13 cellular contexts compared by ENCODE assay signal in the genomic region with DNA sequence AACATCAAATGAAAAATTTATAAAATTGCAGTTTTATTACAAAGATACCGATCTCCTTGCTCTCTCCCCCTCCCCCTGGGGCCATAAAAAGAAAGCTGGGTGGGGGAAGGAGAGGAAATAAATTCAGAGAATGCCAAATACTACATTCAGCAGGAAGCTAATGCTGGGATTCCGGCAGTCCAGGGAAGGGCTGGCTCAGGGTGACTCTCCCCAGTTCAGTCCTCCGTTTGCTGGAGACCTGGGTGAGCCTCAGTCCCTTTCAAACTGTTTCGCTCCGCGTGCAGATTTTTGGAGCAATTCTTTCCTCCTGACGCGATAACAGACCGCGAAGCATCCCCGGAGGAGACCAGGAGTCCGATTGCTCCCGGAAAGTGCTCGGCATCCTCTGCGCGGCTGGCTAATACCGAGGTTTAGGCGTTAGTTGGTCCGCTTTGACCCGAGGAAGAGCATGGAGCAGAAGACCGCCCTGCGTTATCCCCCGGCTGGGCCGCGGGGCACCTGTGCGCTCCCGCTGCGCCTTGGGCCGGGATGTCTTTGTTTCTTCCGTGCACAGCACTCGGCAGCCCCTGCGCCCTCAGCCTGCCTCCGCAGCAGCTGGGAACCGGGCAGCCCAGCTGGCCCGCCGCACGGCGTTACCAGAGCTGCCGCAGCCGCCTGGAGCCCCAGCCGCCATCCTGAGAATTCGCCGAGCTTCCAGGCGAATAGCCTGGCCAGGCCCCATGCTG. TPM values are rescaled to one million over a fixed set of nuclear protein-coding genes. Genes with fewer than 3 reads are reported as not detected.
DNase-seq lines count a peak whose midpoint lies in the region; ATAC-seq and TF ChIP-seq lines count a peak whose summit lies in the region.
"Had no signal": no experiment of that assay in that cellular context is flagged by ENCODE, and none has a peak within 500 bp of the region (broad histone marks: within the 10 kb centered on the region; RNA-seq: fewer than 3 reads in every experiment).

No MANE protein-coding gene starts in this region.

- H3K27ac ChIP-seq in sigmoid colon, result peak overlapping the region; percentile 93 to 99 (median 94)
- no peak overlapping the region for H3K27ac ChIP-seq in CD8-positive, alpha-beta memory T cell (ENCODE audit: low read depth, low read length)

- peak overlapping the region; percentile 87 for H3K4me3 Mint-ChIP-seq in MCF 10A (ENCODE audit: unreplicated experiment)
- no peak overlapping the region for H3K4me3 Mint-ChIP-seq in CD8-positive, alpha-beta memory T cell
- H3K4me3 Mint-ChIP-seq: activated T-helper 1 cell treated with anti-CD3 and anti-CD28 coated beads, Interleukin-12 subunit alpha, Interleukin-12 subunit beta, Interleukin-2, Interleukin-4 antibody, amounts not matched to agents 30 ng/mL and 10 ng/mL and 1 ng/mL, durations not matched to agents 14 hours and 24 hours and 36 hours; T-helper 2 cell treated with Interferon-gamma antibody and Interleukin-4, amounts not matched to agents 5 μg/mL and 100 μg/mL, for 36 hours had no signal

- no peak for TF ChIP-seq EP300 in sigmoid colon (IDR thresholded peaks at IDR 0.05)

- H3K27me3 Mint-ChIP-seq in MCF 10A (ENCODE audit: insufficient read depth, unreplicated experiment), result no peaks in the 10 kb centered on the region
- H3K27me3 Mint-ChIP-seq in CD8-positive, alpha-beta memory T cell, result peaks cover 32 to 48% of the 10 kb centered on the region in 2 donors

- H3K4me1 Mint-ChIP-seq in MCF 10A (ENCODE audit: insufficient read depth, unreplicated experiment), result peaks cover 38% of the 10 kb centered on the region
- peaks cover 20 to 22% (median 21%) of the 10 kb centered on the region in 3 donors for H3K4me1 Mint-ChIP-seq in CD8-positive, alpha-beta memory T cell

- no peaks in the 10 kb centered on the region for H3K9me3 ChIP-seq in sigmoid colon
- no peaks in the 10 kb centered on the region for H3K9me3 ChIP-seq in CD8-positive, alpha-beta memory T cell (ENCODE audit: low read length)

- H3K9me3 Mint-ChIP-seq in MCF 10A (ENCODE audit: unreplicated experiment), result no peaks in the 10 kb centered on the region
- H3K9me3 Mint-ChIP-seq in CD8-positive, alpha-beta memory T cell, result no peaks in the 10 kb centered on the region
- H3K9me3 Mint-ChIP-seq: activated T-helper 1 cell treated with anti-CD3 and anti-CD28 coated beads, Interleukin-12 subunit alpha, Interleukin-12 subunit beta, Interleukin-2, Interleukin-4 antibody, amounts not matched to agents 30 ng/mL and 10 ng/mL and 1 ng/mL, durations not matched to agents 14 hours and 24 hours and 36 hours; T-helper 2 cell treated with Interferon-gamma antibody and Interleukin-4, amounts not matched to agents 5 μg/mL and 100 μg/mL, for 36 hours had no signal

- no peak for TF ChIP-seq CTCF in MCF 10A (IDR thresholded peaks at IDR 0.05; ENCODE audit: unreplicated experiment)
- no peak for TF ChIP-seq CTCF in sigmoid colon (IDR thresholded peaks at IDR 0.05)
- TF ChIP-seq CTCF in GM13977 (IDR thresholded peaks at IDR 0.05; ENCODE audit: extremely low read depth, insufficient read depth, missing control alignments), result no peak

- peaks cover 48% of the 10 kb centered on the region for H3K36me3 Mint-ChIP-seq in MCF 10A (ENCODE audit: insufficient read depth, unreplicated experiment)
- H3K36me3 Mint-ChIP-seq in CD8-positive, alpha-beta memory T cell, result peaks cover 0 to 4% (median 3%) of the 10 kb centered on the region in 3 donors

- peaks cover 100% of the 10 kb centered on the region for H3K27me3 ChIP-seq in H7 (ENCODE audit: control insufficient read depth, insufficient read depth, low read length)
- H3K27me3 ChIP-seq in sigmoid colon, result no peaks in the 10 kb centered on the region
- H3K27me3 ChIP-seq in CD8-positive, alpha-beta memory T cell (ENCODE audit: insufficient read depth, low read length, poor library complexity, severe bottlenecking), result peaks cover 33% of the 10 kb centered on the region

- intact Hi-C loops in MCF 10A (cut with micrococcal nuclease), result no loop called here
- intact Hi-C loops in sigmoid colon (cut with DNase I), result no loop called here

- no peaks in the 10 kb centered on the region for H3K36me3 ChIP-seq in H7 (replicated peaks; ENCODE audit: control insufficient read depth, insufficient read depth, low read length)
- no peaks in the 10 kb centered on the region for H3K36me3 ChIP-seq in sigmoid colon
- no peaks in the 10 kb centered on the region for H3K36me3 ChIP-seq in CD8-positive, alpha-beta memory T cell (ENCODE audit: insufficient read depth, low read length)

- DNase-seq in H7, result peak; percentile 89
- DNase-seq in MCF 10A (ENCODE audit: unreplicated experiment), result peak; percentile 42
- no peak for DNase-seq in left lobe of liver (ENCODE audit: low spot score)
- peak; percentile 74 for DNase-seq in sigmoid colon
- DNase-seq in GM13977 (ENCODE audit: low spot score), result no peak
- DNase-seq in CD8-positive, alpha-beta memory T cell, result no peak
- DNase-seq: COR-L47, NCI-H345 had no signal

- in situ Hi-C loops in GM13977 (cut with MboI; ENCODE audit: low pct_unique_long_range_greater_than_20kb, low sequenced_read_pairs, unreplicated experiment), result no loop called here

- H3K4me3 ChIP-seq in H7 (ENCODE audit: insufficient read depth, low read depth, low read length) (no peak overlapping the region), sigmoid colon (peak overlapping the region; percentile 28 to 47 (median 42))
- H3K4me3 ChIP-seq in CD8-positive, alpha-beta memory T cell (ENCODE audit: low read length), result no peak overlapping the region

- POLR2A ChIA-PET in MCF 10A (lab: Yijun Ruan, JAX), result interaction anchor here (0.7 to 7.6 kb wide), 9 partner anchors 9 to 1110 kb away, joined by 3 to 238 read pairs (median 25); a partner anchor contains a TSS
- POLR2A ChIA-PET in CD8-positive, alpha-beta memory T cell (lab: Charles Lee), result no interaction called here

- peak overlapping the region; percentile 99 for H3K27ac Mint-ChIP-seq in MCF 10A (ENCODE audit: low read depth, unreplicated experiment)
- H3K27ac Mint-ChIP-seq in CD8-positive, alpha-beta memory T cell, result no peak overlapping the region
- H3K27ac Mint-ChIP-seq: activated T-helper 1 cell treated with anti-CD3 and anti-CD28 coated beads, Interleukin-12 subunit alpha, Interleukin-12 subunit beta, Interleukin-2, Interleukin-4 antibody, amounts not matched to agents 30 ng/mL and 10 ng/mL and 1 ng/mL, durations not matched to agents 14 hours and 24 hours and 36 hours; T-helper 2 cell treated with Interferon-gamma antibody and Interleukin-4, amounts not matched to agents 5 μg/mL and 100 μg/mL, for 36 hours had no signal

- 23 to 57% methylated on average over 44 of the region's 44 CpGs for WGBS in sigmoid colon, 2 donors

- no TSS peak for BruUV-seq in MCF 10A (replicated peaks; lab: Mats Ljungman, UMichigan)

- no peak for TF ChIP-seq POLR2A in sigmoid colon (IDR thresholded peaks at IDR 0.05)

- CTCF ChIA-PET in MCF 10A (lab: Yijun Ruan, JAX), result interaction anchor here (1.0 to 3.1 kb wide), 10 partner anchors 9 to 252 kb away, joined by 3 to 19 read pairs (median 4); a partner anchor contains a TSS
- CTCF ChIA-PET in CD8-positive, alpha-beta memory T cell (lab: Charles Lee), result no interaction called here

- peaks cover 0 to 58% (median 32%) of the 10 kb centered on the region in 4 donors for H3K4me1 ChIP-seq in sigmoid colon
- peaks cover 10% of the 10 kb centered on the region for H3K4me1 ChIP-seq in CD8-positive, alpha-beta memory T cell (ENCODE audit: insufficient read depth, low read length)

- peak; percentile 29 for ATAC-seq in left lobe of liver
- ATAC-seq in HG02970 (IDR thresholded peaks at IDR 0.05; ENCODE audit: low FRiP score, unreplicated experiment), result no peak
- no peak for ATAC-seq in GM18907 (IDR thresholded peaks at IDR 0.05; ENCODE audit: unreplicated experiment)
- ATAC-seq: HCT116 had no signal

RNA-seq across cellular contexts. Expression of a gene that starts 3.9 kb away (rescaled TPM):
- not detected in 2 replicates for total RNA-seq in H7 (2014; rRNA removed; shearing (Covaris generic))
- total RNA-seq in MCF 10A (2022), result 1.2 and 1.4 TPM in 2 replicates
- total RNA-seq in left lobe of liver, result 0.15 TPM
- 1 to 10 TPM; 1.6 to 4.3 (median 3.2) TPM for total RNA-seq in sigmoid colon
- polyA plus RNA-seq in sigmoid colon, result 1 to 10 TPM in 1 of 3 donors, under 1 TPM in 2; 0.60 to 1.9 (median 0.69) TPM
- total RNA-seq in CD8-positive, alpha-beta memory T cell, result not detected
- polyA plus RNA-seq in CD8-positive, alpha-beta memory T cell, result not detected
- total RNA-seq: activated T-helper 1 cell treated with anti-CD3 and anti-CD28 coated beads, Interleukin-12 subunit alpha, Interleukin-12 subunit beta, Interleukin-2, Interleukin-4 antibody, amounts not matched to agents 30 ng/mL and 10 ng/mL and 1 ng/mL, durations not matched to agents 14 hours and 24 hours and 36 hours had no signal

RNA-seq across cellular contexts. Expression of a gene that starts 10.5 kb away (rescaled TPM):
- total RNA-seq in H7 (2014; rRNA removed; shearing (Covaris generic)), result 0.10 TPM in 1 of 2 replicates, not detected in the other
- total RNA-seq in MCF 10A (2022), result 5.6 and 7.1 TPM in 2 replicates
- 0.08 TPM for total RNA-seq in left lobe of liver
- total RNA-seq in sigmoid colon, result 1 to 10 TPM in 2 of 4 donors, under 1 TPM in 2; 0.14 to 1.1 (median 0.95) TPM
- 1 to 10 TPM in 2 of 3 donors, under 1 TPM in 1; 0.69 to 2.4 (median 2.0) TPM for polyA plus RNA-seq in sigmoid colon
- under 1 TPM; 0.31 to 0.38 TPM for total RNA-seq in CD8-positive, alpha-beta memory T cell
- 0.75 TPM for polyA plus RNA-seq in CD8-positive, alpha-beta memory T cell

RNA-seq across cellular contexts. Expression of a gene that starts 24.2 kb away (rescaled TPM):
- not detected in 2 replicates for total RNA-seq in H7 (2014; rRNA removed; shearing (Covaris generic))
- total RNA-seq in MCF 10A (2022) (2.6 and 3.7 TPM in 2 replicates), left lobe of liver (0.43 TPM), sigmoid colon (1 to 10 TPM; 2.0 to 4.2 (median 2.9) TPM)
- 1 to 10 TPM in 2 of 3 donors, not detected in 1; 1.8 to 4.8 TPM for polyA plus RNA-seq in sigmoid colon
- total RNA-seq in CD8-positive, alpha-beta memory T cell, result under 1 TPM in 1 of 2 experiments, not detected in 1; 0.11 TPM
- 0.20 TPM for polyA plus RNA-seq in CD8-positive, alpha-beta memory T cell
- total RNA-seq: activated T-helper 1 cell treated with anti-CD3 and anti-CD28 coated beads, Interleukin-12 subunit alpha, Interleukin-12 subunit beta, Interleukin-2, Interleukin-4 antibody, amounts not matched to agents 30 ng/mL and 10 ng/mL and 1 ng/mL, durations not matched to agents 14 hours and 24 hours and 36 hours had no signal

RNA-seq across cellular contexts. Expression of a gene that starts 37.1 kb away (rescaled TPM):
- not detected in 2 replicates for total RNA-seq in H7 (2014; rRNA removed; shearing (Covaris generic))
- total RNA-seq in MCF 10A (2022), result 7.4 and 8.8 TPM in 2 replicates
- total RNA-seq in left lobe of liver, result 0.50 TPM
- total RNA-seq in sigmoid colon, result 10 to 100 TPM in 3 of 4 donors, 1 to 10 TPM in 1; 9.2 to 12.2 (median 11.2) TPM
- polyA plus RNA-seq in sigmoid colon, result 10 to 100 TPM in 1 of 3 donors, 1 to 10 TPM in 2; 3.2 to 14.3 (median 7.8) TPM
- total RNA-seq in CD8-positive, alpha-beta memory T cell, result not detected
- not detected for polyA plus RNA-seq in CD8-positive, alpha-beta memory T cell
- total RNA-seq: activated T-helper 1 cell treated with anti-CD3 and anti-CD28 coated beads, Interleukin-12 subunit alpha, Interleukin-12 subunit beta, Interleukin-2, Interleukin-4 antibody, amounts not matched to agents 30 ng/mL and 10 ng/mL and 1 ng/mL, durations not matched to agents 14 hours and 24 hours and 36 hours had no signal

RNA-seq across cellular contexts. Expression of a gene that starts 41.2 kb away (rescaled TPM):
- total RNA-seq in H7 (2014; rRNA removed; shearing (Covaris generic)), result not detected in 2 replicates
- total RNA-seq in MCF 10A (2022) (0.96 and 2.0 TPM in 2 replicates), left lobe of liver (not detected), sigmoid colon (1 to 10 TPM; 4.2 to 10.0 (median 4.5) TPM)
- 1 to 10 TPM in 2 of 3 donors, not detected in 1; 1.6 to 8.1 TPM for polyA plus RNA-seq in sigmoid colon
- not detected for total RNA-seq in CD8-positive, alpha-beta memory T cell
- polyA plus RNA-seq in CD8-positive, alpha-beta memory T cell, result not detected
- total RNA-seq: activated T-helper 1 cell treated with anti-CD3 and anti-CD28 coated beads, Interleukin-12 subunit alpha, Interleukin-12 subunit beta, Interleukin-2, Interleukin-4 antibody, amounts not matched to agents 30 ng/mL and 10 ng/mL and 1 ng/mL, durations not matched to agents 14 hours and 24 hours and 36 hours had no signal

Comparison
In these comparisons a context has a peak if more than half of its experiments do, and no peak if none do; other contexts are left out.
1. DNase-seq: peak in H7 (single experiment), MCF 10A (single experiment) and sigmoid colon (single experiment); none in left lobe of liver (single experiment), GM13977 (single experiment) and CD8-positive, alpha-beta memory T cell (0 of 5).
2. H3K4me3 ChIP-seq: peak in sigmoid colon (4 of 4); none in H7 (single experiment) and CD8-positive, alpha-beta memory T cell (single experiment).